ENCODE assay signal across 24 cellular contexts in genomic region chr18:50581517-50581916, GRCh38. TPM values are rescaled to one million over a fixed set of nuclear protein-coding genes. Genes with fewer than 3 reads are reported as not detected.
DNase-seq lines count a peak whose midpoint lies in the region; ATAC-seq and TF ChIP-seq lines count a peak whose summit lies in the region.
"Had no signal": no experiment of that assay in that cellular context is flagged by ENCODE, and none has a peak within 500 bp of the region (broad histone marks: within the 10 kb centered on the region; RNA-seq: fewer than 3 reads in every experiment).

No MANE protein-coding gene starts in this region.

- H2AFZ ChIP-seq in parathyroid adenoma (peak overlapping the region; percentile 45), smooth muscle cell (ENCODE audit: low read depth) (no peak overlapping the region)

- peaks cover 37% of the 10 kb centered on the region for H3K4me1 ChIP-seq in left ventricle myocardium inferior
- peaks cover 36% of the 10 kb centered on the region for H3K4me1 ChIP-seq in parathyroid adenoma
- no peaks in the 10 kb centered on the region for H3K4me1 ChIP-seq in smooth muscle cell (ENCODE audit: low read depth)
- H3K4me1 ChIP-seq: BE2C had no signal

- no peaks in the 10 kb centered on the region for H3F3A ChIP-seq in smooth muscle cell (ENCODE audit: low read depth)

- H3K79me2 ChIP-seq in parathyroid adenoma, result peaks cover 11% of the 10 kb centered on the region
- no peaks in the 10 kb centered on the region for H3K79me2 ChIP-seq in smooth muscle cell (ENCODE audit: low read depth)

- H3K4me1 Mint-ChIP-seq in glutamatergic neuron (ENCODE audit: low read depth, unreplicated experiment), result peaks cover 16% of the 10 kb centered on the region
- H3K4me1 Mint-ChIP-seq: CD14-positive monocyte; CD4-positive, alpha-beta memory T cell; CD4-positive, CD25-positive, alpha-beta regulatory T cell; CD8-positive, alpha-beta memory T cell had no signal

- H3K9me3 Mint-ChIP-seq in glutamatergic neuron (ENCODE audit: unreplicated experiment), result peaks cover 7% of the 10 kb centered on the region

- H3K4me2 ChIP-seq in parathyroid adenoma (ENCODE audit: low read length), result no peak overlapping the region
- H3K4me2 ChIP-seq in smooth muscle cell, result no peak overlapping the region
- H3K4me2 ChIP-seq: BLaER1 had no signal

- no peak overlapping the region for H3K4me3 Mint-ChIP-seq in glutamatergic neuron (ENCODE audit: unreplicated experiment)
- H3K4me3 Mint-ChIP-seq: CD14-positive monocyte; CD4-positive, alpha-beta memory T cell; CD4-positive, CD25-positive, alpha-beta regulatory T cell; CD8-positive, alpha-beta memory T cell had no signal

- intact Hi-C loops in left ventricle myocardium inferior (cut with micrococcal nuclease) (no loop called here), left ventricle myocardium superior (cut with micrococcal nuclease) (no loop called here)

- 85% methylated on average over 1 of the region's 1 CpG for WGBS in smooth muscle cell (ENCODE audit: low lambda C conversion rate)

- TF ChIP-seq CTCF in left ventricle myocardium inferior (IDR thresholded peaks at IDR 0.05; ENCODE audit: borderline replicate concordance) (no peak), glutamatergic neuron (IDR thresholded peaks at IDR 0.05; ENCODE audit: partially characterized antibody, unreplicated experiment) (no peak), parathyroid adenoma (IDR thresholded peaks at IDR 0.05) (no peak), smooth muscle cell (IDR thresholded peaks at IDR 0.05; ENCODE audit: borderline replicate concordance, insufficient read depth, poor library complexity, severe bottlenecking) (no peak)

- H3K9ac ChIP-seq in parathyroid adenoma (no peak overlapping the region), smooth muscle cell (ENCODE audit: low read depth) (no peak overlapping the region)
- H3K9ac ChIP-seq: BLaER1 had no signal

- DNase-seq in left ventricle myocardium inferior (no peak), left ventricle myocardium superior (no peak), glutamatergic neuron (no peak), smooth muscle cell (lab: John Stamatoyannopoulos, UW; ENCODE audit: unreplicated experiment) (no peak)
- DNase-seq: 8988T; ACHN; BE2C; C1 segment of cervical spinal cord; CD4-positive, alpha-beta memory T cell; CD4-positive, CD25-positive, alpha-beta regulatory T cell; CD8-positive, alpha-beta memory T cell; DMS 273 treated with DMSO at 0.1 percent for 48 hours; DMS153; DMS53; DMS79; DND-41; EL; GDM1 had no signal

- peak overlapping the region; percentile 52 for H3K27ac Mint-ChIP-seq in glutamatergic neuron (ENCODE audit: unreplicated experiment)
- H3K27ac Mint-ChIP-seq: CD14-positive monocyte; CD4-positive, alpha-beta memory T cell; CD4-positive, CD25-positive, alpha-beta regulatory T cell; CD8-positive, alpha-beta memory T cell had no signal

- H3K27me3 ChIP-seq in left ventricle myocardium inferior (ENCODE audit: low read depth), result no peaks in the 10 kb centered on the region
- H3K27me3 ChIP-seq in parathyroid adenoma (ENCODE audit: control insufficient read depth, insufficient read depth, low read length), result no peaks in the 10 kb centered on the region
- H3K27me3 ChIP-seq in smooth muscle cell (ENCODE audit: low read depth), result peaks cover 8% of the 10 kb centered on the region
- H3K27me3 ChIP-seq: BE2C, BLaER1 had no signal

- H3K36me3 Mint-ChIP-seq in glutamatergic neuron (ENCODE audit: unreplicated experiment), result peaks cover 17% of the 10 kb centered on the region
- H3K36me3 Mint-ChIP-seq: CD14-positive monocyte; CD4-positive, alpha-beta memory T cell; CD4-positive, CD25-positive, alpha-beta regulatory T cell; CD8-positive, alpha-beta memory T cell had no signal

- no peaks in the 10 kb centered on the region for H3K9me3 ChIP-seq in left ventricle myocardium inferior (replicated peaks)
- no peaks in the 10 kb centered on the region for H3K9me3 ChIP-seq in parathyroid adenoma (ENCODE audit: control insufficient read depth, low read length)
- H3K9me3 ChIP-seq in smooth muscle cell (replicated peaks; ENCODE audit: low read depth), result no peaks in the 10 kb centered on the region
- H3K9me3 ChIP-seq: BE2C had no signal

- no peaks in the 10 kb centered on the region for H4K20me1 ChIP-seq in smooth muscle cell (ENCODE audit: low read depth)
- H4K20me1 ChIP-seq: BLaER1 had no signal

- ATAC-seq in left ventricle myocardium superior, result no peak
- ATAC-seq: GM12878 had no signal

- H3K36me3 ChIP-seq in left ventricle myocardium inferior (no peaks in the 10 kb centered on the region), parathyroid adenoma (ENCODE audit: control insufficient read depth, insufficient read depth, low read length) (no peaks in the 10 kb centered on the region), smooth muscle cell (ENCODE audit: low read depth) (no peaks in the 10 kb centered on the region)
- H3K36me3 ChIP-seq: BE2C, BLaER1 had no signal

- no peaks in the 10 kb centered on the region for H3K27me3 Mint-ChIP-seq in glutamatergic neuron (ENCODE audit: unreplicated experiment)
- H3K27me3 Mint-ChIP-seq: CD4-positive, CD25-positive, alpha-beta regulatory T cell had no signal

- no peak overlapping the region for H3K4me3 ChIP-seq in left ventricle myocardium inferior
- H3K4me3 ChIP-seq in parathyroid adenoma (ENCODE audit: low read depth, low read length), result no peak overlapping the region
- no peak overlapping the region for H3K4me3 ChIP-seq in smooth muscle cell
- H3K4me3 ChIP-seq: BLaER1, GM12878 had no signal

- H3K27ac ChIP-seq in left ventricle myocardium inferior (replicated peaks) (peak overlapping the region; percentile 57), parathyroid adenoma (peak overlapping the region; percentile 81), smooth muscle cell (ENCODE audit: low read depth) (no peak overlapping the region)
- H3K27ac ChIP-seq: BLaER1 had no signal

RNA-seq across cellular contexts. Expression of gene MAPK4, which starts 21.6 kb away (rescaled TPM):
- total RNA-seq in left ventricle myocardium inferior, result 21.7 TPM
- 28.8 TPM for total RNA-seq in left ventricle myocardium superior
- 13.1 TPM for total RNA-seq in glutamatergic neuron (ENCODE audit: unreplicated experiment)
- 0.09 and 0.67 TPM in 2 replicates for total RNA-seq in smooth muscle cell
- not detected in 2 replicates for polyA plus RNA-seq in smooth muscle cell
- total RNA-seq: CD4-positive, alpha-beta memory T cell; CD4-positive, CD25-positive, alpha-beta regulatory T cell; CD8-positive, alpha-beta memory T cell; G401 had no signal
- polyA plus RNA-seq: AG04450; CD14-positive monocyte; CD4-positive, alpha-beta memory T cell; CD4-positive, CD25-positive, alpha-beta regulatory T cell; CD8-positive, alpha-beta memory T cell had no signal
